ENCODE assay signal across 23 cellular contexts in genomic region chr3:106251160-106251892, GRCh38.
DNase-seq lines count a peak whose midpoint lies in the region; ATAC-seq, FAIRE-seq and TF ChIP-seq lines count a peak whose summit lies in the region.
"Had no signal": no experiment of that assay in that cellular context is flagged by ENCODE, and none has a peak within 500 bp of the region (broad histone marks: within the 10 kb centered on the region; RNA-seq: fewer than 3 reads in every experiment).

No MANE protein-coding gene starts in this region.

- no peak overlapping the region for H3K27ac Mint-ChIP-seq in activated T-helper 17 cell treated with anti-CD3 and anti-CD28 coated beads, Interleukin-2, amount 50 U/mL, for 72 hours
- H3K27ac Mint-ChIP-seq: mesothelial cell of epicardium had no signal

- H3K36me3 Mint-ChIP-seq in activated T-helper 17 cell treated with anti-CD3 and anti-CD28 coated beads, Interleukin-2, amount 50 U/mL, for 72 hours (ENCODE audit: low read depth), result no peaks in the 10 kb centered on the region

- peaks cover 4% of the 10 kb centered on the region for H3K9me3 Mint-ChIP-seq in activated T-helper 17 cell treated with anti-CD3 and anti-CD28 coated beads, Interleukin-2, amount 50 U/mL, for 72 hours

- no peak for TF ChIP-seq POLR2A in right lobe of liver (IDR thresholded peaks at IDR 0.05)

- no peaks in the 10 kb centered on the region for H3K4me1 ChIP-seq in right lobe of liver
- H3K4me1 ChIP-seq: BLaER1, testis had no signal

- H3K4me3 ChIP-seq in right lobe of liver, result no peak overlapping the region
- H3K4me3 ChIP-seq: BLaER1, spleen, testis had no signal

- no peaks in the 10 kb centered on the region for H3K27me3 Mint-ChIP-seq in activated T-helper 17 cell treated with anti-CD3 and anti-CD28 coated beads, Interleukin-2, amount 50 U/mL, for 72 hours

- WGBS in right lobe of liver (ENCODE audit: insufficient coverage, low coverage, low lambda C conversion rate, missing lambda C conversion rate), result 100% methylated on average over 2 of the region's 2 CpGs

- H3K36me3 ChIP-seq in right lobe of liver, result no peaks in the 10 kb centered on the region
- H3K36me3 ChIP-seq: BLaER1, spleen had no signal

- no peaks in the 10 kb centered on the region for H3K9me3 ChIP-seq in right lobe of liver
- H3K9me3 ChIP-seq: testis had no signal

- intact Hi-C loops in right lobe of liver (cut with DNase I), result no loop called here

- peak; percentile 18 for ATAC-seq in activated T-helper 17 cell treated with anti-CD3 and anti-CD28 coated beads, Interleukin-2, amount 50 U/mL, for 72 hours (replicated peaks)
- peak in 3 of 4 donors; percentile 73 to 97 (median 79) for ATAC-seq in right lobe of liver

- FAIRE-seq in HTR-8/SVneo (lab: Jason Lieb, UNC), result peak; percentile 57
- FAIRE-seq: astrocyte, keratinocyte had no signal

- peaks cover 6% of the 10 kb centered on the region for H3K4me1 Mint-ChIP-seq in activated T-helper 17 cell treated with anti-CD3 and anti-CD28 coated beads, Interleukin-2, amount 50 U/mL, for 72 hours
- H3K4me1 Mint-ChIP-seq: mesothelial cell of epicardium had no signal

- H3K27ac ChIP-seq in right lobe of liver, result no peak overlapping the region
- H3K27ac ChIP-seq: 22Rv1, BLaER1, RWPE1, spleen, testis had no signal

- no peak overlapping the region for H3K4me3 Mint-ChIP-seq in activated T-helper 17 cell treated with anti-CD3 and anti-CD28 coated beads, Interleukin-2, amount 50 U/mL, for 72 hours
- H3K4me3 Mint-ChIP-seq: mesothelial cell of epicardium had no signal

- DNase-seq in NCI-H146 (lab: John Stamatoyannopoulos, UW), result peak; percentile 16
- no peak for DNase-seq in NCI-H146 treated with DMSO at 0.1 percent for 48 hours (lab: John Stamatoyannopoulos, UW; ENCODE audit: unreplicated experiment)
- no peak for DNase-seq in HTR-8/SVneo (ENCODE audit: insufficient read length, low spot score)
- peak in 1 of 3 donors; percentile 15 for DNase-seq in right lobe of liver
- DNase-seq in GM19238 (ENCODE audit: insufficient read length, low spot score), result no peak
- DNase-seq in NCI-H2196 (lab: John Stamatoyannopoulos, UW; ENCODE audit: unreplicated experiment), result no peak
- DNase-seq in NOMO-1 treated with dmso at 0.1 percent for 144 hours (lab: John Stamatoyannopoulos, UW; ENCODE audit: unreplicated experiment), result no peak
- DNase-seq: activated CD4-positive, alpha-beta T cell treated with anti-CD3 and anti-CD28 coated beads for 4 hours; activated gamma-delta T cell; Calu3; GDM1; hippocampal formation; NCI-H2081; NCI-H526 treated with DMSO at 0.1 percent for 48 hours; spleen; testis had no signal

- peak in 2 of 4 donors; percentile 15 to 16 for TF ChIP-seq CTCF in right lobe of liver (IDR thresholded peaks at IDR 0.05)

- no peaks in the 10 kb centered on the region for H3K27me3 ChIP-seq in right lobe of liver
- H3K27me3 ChIP-seq: BLaER1, spleen, testis had no signal
